ENCODE assay signal across 19 cellular contexts in genomic region chr13:112143046-112143752, GRCh38.
"Had no signal": no experiment of that assay in that cellular context is flagged by ENCODE, and none has a peak within 500 bp of the region (broad histone marks: within the 10 kb centered on the region; RNA-seq: fewer than 3 reads in every experiment).

No MANE protein-coding gene starts in this region.

- H3K36me3 ChIP-seq: spleen, tibial artery had no signal

- H3K27ac ChIP-seq: coronary artery, foreskin keratinocyte, spleen, tibial artery had no signal

- H3K4me3 ChIP-seq: coronary artery, mucosa of descending colon, spleen, tibial artery had no signal

- H3K27ac Mint-ChIP-seq: endodermal cell, immature natural killer cell, nephron had no signal

- DNase-seq: caudate nucleus; effector CD4-positive, alpha-beta T cell; erythroblast; foreskin keratinocyte; immature natural killer cell; kidney; left cardiac atrium; mammary epithelial cell; mucosa of descending colon; stimulated activated CD4-positive, alpha-beta T cell treated with anti-CD3 and anti-CD28 coated beads, Interleukin-15, amount 100 ng/mL, for 24 hours; stimulated activated CD4-positive, alpha-beta T cell treated with anti-CD3 and anti-CD28 coated beads, Interleukin-1b, Interleukin-23, amount 100 ng/mL, for 48 hours; stimulated activated CD4-positive, alpha-beta T cell treated with anti-CD3 and anti-CD28 coated beads, Interleukin-4, amount 100 ng/mL, for 4 hours; stimulated activated naive CD4-positive, alpha-beta T cell treated with Interleukin-2 at 50 U/mL for 16 hours had no signal

- ATAC-seq: foreskin keratinocyte, left cardiac atrium, mucosa of descending colon, sciatic nerve had no signal

- H3K27me3 ChIP-seq: foreskin keratinocyte had no signal

- H3K36me3 Mint-ChIP-seq: immature natural killer cell had no signal

- H3K4me1 ChIP-seq: foreskin keratinocyte, spleen, tibial artery had no signal

- H3K9me3 Mint-ChIP-seq: endodermal cell had no signal

- H3K4me3 Mint-ChIP-seq: endodermal cell, immature natural killer cell, nephron had no signal

- H3K4me1 Mint-ChIP-seq: endodermal cell, immature natural killer cell had no signal

- H3K9me3 ChIP-seq: mucosa of descending colon, spleen, tibial artery had no signal
